8 cellular contexts compared by ENCODE assay signal in genomic region chr6:57722546-57722945, GRCh38.
DNase-seq lines count a peak whose midpoint lies in the region; ATAC-seq and TF ChIP-seq lines count a peak whose summit lies in the region.
"Not testable (repeated sequence)": the region's sequence is repeated elsewhere in the genome, so short reads cannot be mapped to it uniquely, and the experiment has no call there.

No MANE protein-coding gene starts in this region.

- not testable (repeated sequence) for H3K4me3 ChIP-seq in RWPE2 (ENCODE audit: severe bottlenecking); fibroblast of the aortic adventitia (ENCODE audit: low read depth, low read length); osteoblast (ENCODE audit: insufficient read depth, low read length)

- not testable (repeated sequence) for H3K4me2 ChIP-seq in osteoblast (ENCODE audit: insufficient read depth, low read length)

- POLR2A ChIA-PET in MCF 10A (lab: Yijun Ruan, JAX): not testable (repeated sequence)

- not testable (repeated sequence) for BruUV-seq in MCF 10A (replicated peaks; lab: Mats Ljungman, UMichigan)

- H3K27ac ChIP-seq in RWPE2 (ENCODE audit: poor library complexity, severe bottlenecking); osteoblast (ENCODE audit: low read depth, low read length): not testable (repeated sequence)

- H3K36me3 Mint-ChIP-seq in MCF 10A (ENCODE audit: insufficient read depth, unreplicated experiment): not testable (repeated sequence)

- H2AFZ ChIP-seq in osteoblast (ENCODE audit: low read length): not testable (repeated sequence)

- ATAC-seq in GM18511 (IDR thresholded peaks at IDR 0.05; ENCODE audit: unreplicated experiment): peak; percentile 57
- ATAC-seq in HG02885 (IDR thresholded peaks at IDR 0.05; ENCODE audit: poor library complexity, unreplicated experiment): peak; percentile 43
- peak; percentile 89 for ATAC-seq in RWPE2 (ENCODE audit: low read depth)

- not testable (repeated sequence) for H3K36me3 ChIP-seq in RWPE2 (ENCODE audit: low read depth); osteoblast (ENCODE audit: insufficient read depth, low read length)

- not testable (repeated sequence) for H3K9me3 Mint-ChIP-seq in MCF 10A (ENCODE audit: unreplicated experiment)

- H3K4me3 Mint-ChIP-seq in MCF 10A (ENCODE audit: unreplicated experiment): not testable (repeated sequence)

- not testable (repeated sequence) for H3K27me3 ChIP-seq in RWPE2 (ENCODE audit: insufficient read depth, poor library complexity, severe bottlenecking); osteoblast (ENCODE audit: insufficient read depth, low read length)

- not testable (repeated sequence) for H3K4me1 Mint-ChIP-seq in MCF 10A (ENCODE audit: insufficient read depth, unreplicated experiment)

- H3K79me2 ChIP-seq in osteoblast (ENCODE audit: insufficient read depth, low read length): not testable (repeated sequence)

- not testable (repeated sequence) for H3K27me3 Mint-ChIP-seq in MCF 10A (ENCODE audit: insufficient read depth, unreplicated experiment)

- not testable (repeated sequence) for H4K20me1 ChIP-seq in osteoblast (ENCODE audit: insufficient read depth, low read length)

- intact Hi-C loops in MCF 10A (cut with micrococcal nuclease): not testable (repeated sequence)

- CTCF ChIA-PET in MCF 10A (lab: Yijun Ruan, JAX): interaction anchor here (0.7 kb wide), 1 partner anchor 53 kb away, joined by 3 read pairs; no protein-coding TSS in a partner anchor

- TF ChIP-seq CTCF in RWPE2 (IDR thresholded peaks at IDR 0.05; ENCODE audit: poor library complexity, severe bottlenecking); MCF 10A (IDR thresholded peaks at IDR 0.05; ENCODE audit: unreplicated experiment); fibroblast of the aortic adventitia (IDR thresholded peaks at IDR 0.05; ENCODE audit: insufficient read depth, low read length); osteoblast (IDR thresholded peaks at IDR 0.05; ENCODE audit: extremely low read depth, low read depth, low read length): not testable (repeated sequence)

- not testable (repeated sequence) for H3K9me3 ChIP-seq in RWPE2 (ENCODE audit: severe bottlenecking); osteoblast (ENCODE audit: low read depth, low read length)

- H3K4me1 ChIP-seq in RWPE2 (ENCODE audit: insufficient read depth, poor library complexity, severe bottlenecking); osteoblast (ENCODE audit: insufficient read depth, low read length): not testable (repeated sequence)

- H3K27ac Mint-ChIP-seq in MCF 10A (ENCODE audit: low read depth, unreplicated experiment): not testable (repeated sequence)

- in situ Hi-C loops in Caki2 (cut with HindIII; ENCODE audit: low pct_unique_long_range_greater_than_20kb, low sequenced_read_pairs): not testable (repeated sequence)

- DNase-seq in Caki2 (ENCODE audit: low read depth) (peak; percentile 58), NCI-H1048 (lab: John Stamatoyannopoulos, UW) (peak; percentile 8), MCF 10A (ENCODE audit: unreplicated experiment) (peak; percentile 75), fibroblast of the aortic adventitia (ENCODE audit: low read depth) (peak; percentile 19), osteoblast (ENCODE audit: insufficient read length, low spot score, missing footprints) (peak; percentile 1)
- DNase-seq in RWPE2 (ENCODE audit: low spot score): not testable (repeated sequence)
